In the genomic region with DNA sequence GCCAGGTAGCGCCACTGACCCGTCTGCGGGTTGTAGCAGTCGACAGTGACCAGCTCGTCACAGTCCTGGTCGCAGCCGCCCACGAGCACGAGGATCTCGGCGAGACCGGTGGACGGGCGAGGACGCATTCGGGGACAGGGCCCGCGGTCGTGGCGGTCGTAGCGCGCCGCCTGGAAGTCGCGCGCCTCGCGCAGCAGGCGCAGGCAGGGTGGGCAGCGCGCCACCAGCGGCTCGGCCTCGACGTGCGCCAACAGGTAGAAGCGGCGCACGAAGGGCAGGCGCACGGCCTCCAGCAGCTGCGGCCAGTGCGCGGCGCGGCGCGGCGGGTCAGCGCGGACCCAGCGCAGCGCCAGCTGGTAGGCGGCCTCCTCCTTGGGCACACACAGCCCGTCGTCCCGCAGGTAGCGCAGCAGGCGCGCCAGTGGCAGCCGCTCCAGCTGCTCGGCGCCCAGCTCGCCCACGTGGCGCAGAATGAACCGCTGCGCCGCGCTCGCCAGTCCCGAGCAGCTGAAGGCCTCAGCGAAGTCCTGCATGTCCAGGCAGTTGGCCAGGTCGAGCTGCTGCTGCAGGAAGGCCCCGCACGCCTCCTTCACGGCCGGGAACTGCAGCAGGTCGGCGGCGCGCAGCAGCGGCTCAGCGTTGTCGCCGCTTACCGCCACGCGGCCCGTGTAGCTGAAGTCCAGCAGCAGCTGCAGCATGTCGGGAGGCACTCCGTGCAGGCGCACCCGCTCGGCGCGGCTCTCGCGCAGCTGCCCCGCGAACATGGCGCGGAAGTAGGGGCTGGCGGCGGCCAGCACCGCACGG, we compare ENCODE assay signal across 1 cellular context.
A peak's percentile ranks its signal among the peaks of the same experiment; 100 is the strongest.
TF ChIP-seq lines count a peak whose summit lies in the region.

No MANE protein-coding gene starts in this region.

TF ChIP-seq in HepG2, 621 proteins besides CTCF, POLR2A, EP300 and RAD21 (continued from another document and continues in another):
- TF ChIP-seq, protein P1, sequence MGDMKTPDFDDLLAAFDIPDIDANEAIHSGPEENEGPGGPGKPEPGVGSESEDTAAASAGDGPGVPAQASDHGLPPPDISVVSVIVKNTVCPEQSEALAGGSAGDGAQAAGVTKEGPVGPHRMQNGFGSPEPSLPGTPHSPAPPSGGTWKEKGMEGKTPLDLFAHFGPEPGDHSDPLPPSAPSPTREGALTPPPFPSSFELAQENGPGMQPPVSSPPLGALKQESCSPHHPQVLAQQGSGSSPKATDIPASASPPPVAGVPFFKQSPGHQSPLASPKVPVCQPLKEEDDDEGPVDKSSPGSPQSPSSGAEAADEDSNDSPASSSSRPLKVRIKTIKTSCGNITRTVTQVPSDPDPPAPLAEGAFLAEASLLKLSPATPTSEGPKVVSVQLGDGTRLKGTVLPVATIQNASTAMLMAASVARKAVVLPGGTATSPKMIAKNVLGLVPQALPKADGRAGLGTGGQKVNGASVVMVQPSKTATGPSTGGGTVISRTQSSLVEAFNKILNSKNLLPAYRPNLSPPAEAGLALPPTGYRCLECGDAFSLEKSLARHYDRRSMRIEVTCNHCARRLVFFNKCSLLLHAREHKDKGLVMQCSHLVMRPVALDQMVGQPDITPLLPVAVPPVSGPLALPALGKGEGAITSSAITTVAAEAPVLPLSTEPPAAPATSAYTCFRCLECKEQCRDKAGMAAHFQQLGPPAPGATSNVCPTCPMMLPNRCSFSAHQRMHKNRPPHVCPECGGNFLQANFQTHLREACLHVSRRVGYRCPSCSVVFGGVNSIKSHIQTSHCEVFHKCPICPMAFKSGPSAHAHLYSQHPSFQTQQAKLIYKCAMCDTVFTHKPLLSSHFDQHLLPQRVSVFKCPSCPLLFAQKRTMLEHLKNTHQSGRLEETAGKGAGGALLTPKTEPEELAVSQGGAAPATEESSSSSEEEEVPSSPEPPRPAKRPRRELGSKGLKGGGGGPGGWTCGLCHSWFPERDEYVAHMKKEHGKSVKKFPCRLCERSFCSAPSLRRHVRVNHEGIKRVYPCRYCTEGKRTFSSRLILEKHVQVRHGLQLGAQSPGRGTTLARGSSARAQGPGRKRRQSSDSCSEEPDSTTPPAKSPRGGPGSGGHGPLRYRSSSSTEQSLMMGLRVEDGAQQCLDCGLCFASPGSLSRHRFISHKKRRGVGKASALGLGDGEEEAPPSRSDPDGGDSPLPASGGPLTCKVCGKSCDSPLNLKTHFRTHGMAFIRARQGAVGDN (CRISPR knock-in tag; IDR thresholded peaks at IDR 0.05), result peak; percentile 79
- TF ChIP-seq, protein P2, sequence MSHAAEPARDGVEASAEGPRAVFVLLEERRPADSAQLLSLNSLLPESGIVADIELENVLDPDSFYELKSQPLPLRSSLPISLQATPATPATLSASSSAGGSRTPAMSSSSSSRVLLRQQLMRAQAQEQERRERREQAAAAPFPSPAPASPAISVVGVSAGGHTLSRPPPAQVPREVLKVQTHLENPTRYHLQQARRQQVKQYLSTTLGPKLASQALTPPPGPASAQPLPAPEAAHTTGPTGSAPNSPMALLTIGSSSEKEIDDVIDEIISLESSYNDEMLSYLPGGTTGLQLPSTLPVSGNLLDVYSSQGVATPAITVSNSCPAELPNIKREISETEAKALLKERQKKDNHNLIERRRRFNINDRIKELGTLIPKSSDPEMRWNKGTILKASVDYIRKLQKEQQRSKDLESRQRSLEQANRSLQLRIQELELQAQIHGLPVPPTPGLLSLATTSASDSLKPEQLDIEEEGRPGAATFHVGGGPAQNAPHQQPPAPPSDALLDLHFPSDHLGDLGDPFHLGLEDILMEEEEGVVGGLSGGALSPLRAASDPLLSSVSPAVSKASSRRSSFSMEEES (CRISPR knock-in tag; IDR thresholded peaks at IDR 0.05), result no peak; the same call in 1 of the 2 replicates
- TF ChIP-seq, protein P3, sequence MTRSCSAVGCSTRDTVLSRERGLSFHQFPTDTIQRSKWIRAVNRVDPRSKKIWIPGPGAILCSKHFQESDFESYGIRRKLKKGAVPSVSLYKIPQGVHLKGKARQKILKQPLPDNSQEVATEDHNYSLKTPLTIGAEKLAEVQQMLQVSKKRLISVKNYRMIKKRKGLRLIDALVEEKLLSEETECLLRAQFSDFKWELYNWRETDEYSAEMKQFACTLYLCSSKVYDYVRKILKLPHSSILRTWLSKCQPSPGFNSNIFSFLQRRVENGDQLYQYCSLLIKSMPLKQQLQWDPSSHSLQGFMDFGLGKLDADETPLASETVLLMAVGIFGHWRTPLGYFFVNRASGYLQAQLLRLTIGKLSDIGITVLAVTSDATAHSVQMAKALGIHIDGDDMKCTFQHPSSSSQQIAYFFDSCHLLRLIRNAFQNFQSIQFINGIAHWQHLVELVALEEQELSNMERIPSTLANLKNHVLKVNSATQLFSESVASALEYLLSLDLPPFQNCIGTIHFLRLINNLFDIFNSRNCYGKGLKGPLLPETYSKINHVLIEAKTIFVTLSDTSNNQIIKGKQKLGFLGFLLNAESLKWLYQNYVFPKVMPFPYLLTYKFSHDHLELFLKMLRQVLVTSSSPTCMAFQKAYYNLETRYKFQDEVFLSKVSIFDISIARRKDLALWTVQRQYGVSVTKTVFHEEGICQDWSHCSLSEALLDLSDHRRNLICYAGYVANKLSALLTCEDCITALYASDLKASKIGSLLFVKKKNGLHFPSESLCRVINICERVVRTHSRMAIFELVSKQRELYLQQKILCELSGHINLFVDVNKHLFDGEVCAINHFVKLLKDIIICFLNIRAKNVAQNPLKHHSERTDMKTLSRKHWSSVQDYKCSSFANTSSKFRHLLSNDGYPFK (CRISPR knock-in tag; IDR thresholded peaks at IDR 0.05; ENCODE audit: borderline replicate concordance), result no peak
- TF ChIP-seq PAF1 (CRISPR knock-in tag; IDR thresholded peaks at IDR 0.05) (no peak), ZNF766 (CRISPR knock-in tag; IDR thresholded peaks at IDR 0.05; ENCODE audit: borderline replicate concordance) (no peak; the same call in 1 of the 2 replicates), TBL1XR1 (IDR thresholded peaks at IDR 0.05; ENCODE audit: borderline replicate concordance, low read length, partially characterized antibody) (no peak), ZFP36 (IDR thresholded peaks at IDR 0.05; ENCODE audit: borderline replicate concordance, low read depth, low read length, partially characterized antibody) (no peak), ZNF34 (CRISPR knock-in tag; IDR thresholded peaks at IDR 0.05; ENCODE audit: borderline replicate concordance) (no peak), ZNF350 (CRISPR knock-in tag; IDR thresholded peaks at IDR 0.05; ENCODE audit: borderline replicate concordance, low read depth) (no peak), ZBTB20 (CRISPR knock-in tag; IDR thresholded peaks at IDR 0.05; ENCODE audit: borderline replicate concordance, low read depth) (no peak), SOX13 (IDR thresholded peaks at IDR 0.05) (no peak), SOX13 (CRISPR knock-in tag; conservative IDR thresholded peaks at IDR 0.05 in 1 of 2, IDR thresholded peaks at IDR 0.05 in 1 of 2) (no peak), ERF (CRISPR knock-in tag; IDR thresholded peaks at IDR 0.05) (no peak), CREM (IDR thresholded peaks at IDR 0.05) (no peak), CREM (CRISPR knock-in tag; IDR thresholded peaks at IDR 0.05) (no peak)
- TF ChIP-seq, protein P4, sequence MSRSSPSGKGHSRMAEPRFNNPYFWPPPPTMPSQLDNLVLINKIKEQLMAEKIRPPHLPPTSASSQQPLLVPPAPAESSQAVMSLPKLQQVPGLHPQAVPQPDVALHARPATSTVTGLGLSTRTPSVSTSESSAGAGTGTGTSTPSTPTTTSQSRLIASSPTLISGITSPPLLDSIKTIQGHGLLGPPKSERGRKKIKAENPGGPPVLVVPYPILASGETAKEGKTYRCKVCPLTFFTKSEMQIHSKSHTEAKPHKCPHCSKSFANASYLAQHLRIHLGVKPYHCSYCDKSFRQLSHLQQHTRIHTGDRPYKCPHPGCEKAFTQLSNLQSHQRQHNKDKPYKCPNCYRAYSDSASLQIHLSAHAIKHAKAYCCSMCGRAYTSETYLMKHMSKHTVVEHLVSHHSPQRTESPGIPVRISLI (CRISPR knock-in tag; IDR thresholded peaks at IDR 0.05; ENCODE audit: borderline replicate concordance), result no peak
- TF ChIP-seq, protein P5, sequence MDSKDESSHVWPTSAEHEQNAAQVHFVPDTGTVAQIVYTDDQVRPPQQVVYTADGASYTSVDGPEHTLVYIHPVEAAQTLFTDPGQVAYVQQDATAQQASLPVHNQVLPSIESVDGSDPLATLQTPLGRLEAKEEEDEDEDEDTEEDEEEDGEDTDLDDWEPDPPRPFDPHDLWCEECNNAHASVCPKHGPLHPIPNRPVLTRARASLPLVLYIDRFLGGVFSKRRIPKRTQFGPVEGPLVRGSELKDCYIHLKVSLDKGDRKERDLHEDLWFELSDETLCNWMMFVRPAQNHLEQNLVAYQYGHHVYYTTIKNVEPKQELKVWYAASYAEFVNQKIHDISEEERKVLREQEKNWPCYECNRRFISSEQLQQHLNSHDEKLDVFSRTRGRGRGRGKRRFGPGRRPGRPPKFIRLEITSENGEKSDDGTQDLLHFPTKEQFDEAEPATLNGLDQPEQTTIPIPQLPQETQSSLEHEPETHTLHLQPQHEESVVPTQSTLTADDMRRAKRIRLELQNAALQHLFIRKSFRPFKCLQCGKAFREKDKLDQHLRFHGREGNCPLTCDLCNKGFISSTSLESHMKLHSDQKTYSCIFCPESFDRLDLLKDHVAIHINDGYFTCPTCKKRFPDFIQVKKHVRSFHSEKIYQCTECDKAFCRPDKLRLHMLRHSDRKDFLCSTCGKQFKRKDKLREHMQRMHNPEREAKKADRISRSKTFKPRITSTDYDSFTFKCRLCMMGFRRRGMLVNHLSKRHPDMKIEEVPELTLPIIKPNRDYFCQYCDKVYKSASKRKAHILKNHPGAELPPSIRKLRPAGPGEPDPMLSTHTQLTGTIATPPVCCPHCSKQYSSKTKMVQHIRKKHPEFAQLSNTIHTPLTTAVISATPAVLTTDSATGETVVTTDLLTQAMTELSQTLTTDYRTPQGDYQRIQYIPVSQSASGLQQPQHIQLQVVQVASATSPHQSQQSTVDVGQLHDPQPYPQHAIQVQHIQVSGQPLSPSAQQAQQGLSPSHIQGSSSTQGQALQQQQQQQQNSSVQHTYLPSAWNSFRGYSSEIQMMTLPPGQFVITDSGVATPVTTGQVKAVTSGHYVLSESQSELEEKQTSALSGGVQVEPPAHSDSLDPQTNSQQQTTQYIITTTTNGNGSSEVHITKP (CRISPR knock-in tag; IDR thresholded peaks at IDR 0.05; ENCODE audit: low read depth), result no peak
- TF ChIP-seq, protein P6, sequence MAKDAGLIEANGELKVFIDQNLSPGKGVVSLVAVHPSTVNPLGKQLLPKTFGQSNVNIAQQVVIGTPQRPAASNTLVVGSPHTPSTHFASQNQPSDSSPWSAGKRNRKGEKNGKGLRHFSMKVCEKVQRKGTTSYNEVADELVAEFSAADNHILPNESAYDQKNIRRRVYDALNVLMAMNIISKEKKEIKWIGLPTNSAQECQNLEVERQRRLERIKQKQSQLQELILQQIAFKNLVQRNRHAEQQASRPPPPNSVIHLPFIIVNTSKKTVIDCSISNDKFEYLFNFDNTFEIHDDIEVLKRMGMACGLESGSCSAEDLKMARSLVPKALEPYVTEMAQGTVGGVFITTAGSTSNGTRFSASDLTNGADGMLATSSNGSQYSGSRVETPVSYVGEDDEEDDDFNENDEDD (CRISPR knock-in tag; IDR thresholded peaks at IDR 0.05; ENCODE audit: borderline replicate concordance), result peak; percentile 63; the same call in 1 of the 2 replicates
- TF ChIP-seq, protein P7, sequence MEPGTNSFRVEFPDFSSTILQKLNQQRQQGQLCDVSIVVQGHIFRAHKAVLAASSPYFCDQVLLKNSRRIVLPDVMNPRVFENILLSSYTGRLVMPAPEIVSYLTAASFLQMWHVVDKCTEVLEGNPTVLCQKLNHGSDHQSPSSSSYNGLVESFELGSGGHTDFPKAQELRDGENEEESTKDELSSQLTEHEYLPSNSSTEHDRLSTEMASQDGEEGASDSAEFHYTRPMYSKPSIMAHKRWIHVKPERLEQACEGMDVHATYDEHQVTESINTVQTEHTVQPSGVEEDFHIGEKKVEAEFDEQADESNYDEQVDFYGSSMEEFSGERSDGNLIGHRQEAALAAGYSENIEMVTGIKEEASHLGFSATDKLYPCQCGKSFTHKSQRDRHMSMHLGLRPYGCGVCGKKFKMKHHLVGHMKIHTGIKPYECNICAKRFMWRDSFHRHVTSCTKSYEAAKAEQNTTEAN (CRISPR knock-in tag; conservative IDR thresholded peaks at IDR 0.05), result no peak; the same call in 1 of the 2 replicates
- TF ChIP-seq, protein P8, sequence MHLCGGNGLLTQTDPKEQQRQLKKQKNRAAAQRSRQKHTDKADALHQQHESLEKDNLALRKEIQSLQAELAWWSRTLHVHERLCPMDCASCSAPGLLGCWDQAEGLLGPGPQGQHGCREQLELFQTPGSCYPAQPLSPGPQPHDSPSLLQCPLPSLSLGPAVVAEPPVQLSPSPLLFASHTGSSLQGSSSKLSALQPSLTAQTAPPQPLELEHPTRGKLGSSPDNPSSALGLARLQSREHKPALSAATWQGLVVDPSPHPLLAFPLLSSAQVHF (CRISPR knock-in tag; IDR thresholded peaks at IDR 0.05), result no peak
